Comparison of ENCODE assay signal across 2 cellular contexts in the genomic region with DNA sequence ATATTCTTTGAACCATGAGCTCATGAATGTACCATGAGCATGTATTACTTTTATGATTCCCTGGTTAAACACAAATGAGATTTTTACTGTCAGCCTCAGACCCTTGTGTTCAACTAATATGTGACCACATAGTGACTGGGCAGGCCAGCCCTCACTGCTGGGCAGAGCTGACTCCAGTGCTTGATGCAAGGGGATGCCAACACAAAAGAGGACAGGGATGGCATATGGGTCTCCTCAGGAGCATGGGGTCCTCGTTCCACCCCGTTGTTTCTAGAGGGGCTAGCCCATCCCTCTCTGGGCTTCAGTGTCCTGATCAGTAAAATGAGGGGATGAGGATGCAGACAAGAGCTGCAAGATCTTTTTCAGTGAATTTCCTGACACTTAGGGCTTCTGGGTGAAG.
TF ChIP-seq lines count a peak whose summit lies in the region.

No MANE protein-coding gene starts in this region.

TF ChIP-seq in SK-N-SH, 30 proteins besides CTCF, POLR2A, EP300 and RAD21 (continued from another document):
- TF ChIP-seq JUND (IDR thresholded peaks at IDR 0.05) (no peak), RXRA (IDR thresholded peaks at IDR 0.05; ENCODE audit: borderline replicate concordance, low read depth) (no peak), TEAD4 (IDR thresholded peaks at IDR 0.05; ENCODE audit: borderline replicate concordance, insufficient read depth) (no peak), PBX3 (IDR thresholded peaks at IDR 0.05) (no peak), GATA2 (CRISPR knock-in tag; IDR thresholded peaks at IDR 0.05) (no peak), MEF2A (IDR thresholded peaks at IDR 0.05; ENCODE audit: borderline replicate concordance, low read depth) (no peak)

TF ChIP-seq in SK-N-SH treated with all-trans-retinoic acid at 6 μM for 48 hours, 23 proteins besides CTCF, POLR2A, EP300 and RAD21 (continued from another document):
- TF ChIP-seq CREB5 (CRISPR knock-in tag; IDR thresholded peaks at IDR 0.05; ENCODE audit: low read depth) (no peak), ZFP3 (CRISPR knock-in tag; IDR thresholded peaks at IDR 0.05) (no peak), CSRNP3 (CRISPR knock-in tag; IDR thresholded peaks at IDR 0.05) (no peak), GLIS3 (CRISPR knock-in tag; IDR thresholded peaks at IDR 0.05) (no peak), ZNF70 (CRISPR knock-in tag; IDR thresholded peaks at IDR 0.05) (no peak), ZNF8 (CRISPR knock-in tag; IDR thresholded peaks at IDR 0.05) (no peak), ESRRG (CRISPR knock-in tag; IDR thresholded peaks at IDR 0.05) (no peak), OSR1 (CRISPR knock-in tag; IDR thresholded peaks at IDR 0.05) (no peak), PPARA (CRISPR knock-in tag; IDR thresholded peaks at IDR 0.05; ENCODE audit: borderline replicate concordance) (no peak), ZC3H10 (CRISPR knock-in tag; IDR thresholded peaks at IDR 0.05) (no peak)
- TF ChIP-seq, protein P1, sequence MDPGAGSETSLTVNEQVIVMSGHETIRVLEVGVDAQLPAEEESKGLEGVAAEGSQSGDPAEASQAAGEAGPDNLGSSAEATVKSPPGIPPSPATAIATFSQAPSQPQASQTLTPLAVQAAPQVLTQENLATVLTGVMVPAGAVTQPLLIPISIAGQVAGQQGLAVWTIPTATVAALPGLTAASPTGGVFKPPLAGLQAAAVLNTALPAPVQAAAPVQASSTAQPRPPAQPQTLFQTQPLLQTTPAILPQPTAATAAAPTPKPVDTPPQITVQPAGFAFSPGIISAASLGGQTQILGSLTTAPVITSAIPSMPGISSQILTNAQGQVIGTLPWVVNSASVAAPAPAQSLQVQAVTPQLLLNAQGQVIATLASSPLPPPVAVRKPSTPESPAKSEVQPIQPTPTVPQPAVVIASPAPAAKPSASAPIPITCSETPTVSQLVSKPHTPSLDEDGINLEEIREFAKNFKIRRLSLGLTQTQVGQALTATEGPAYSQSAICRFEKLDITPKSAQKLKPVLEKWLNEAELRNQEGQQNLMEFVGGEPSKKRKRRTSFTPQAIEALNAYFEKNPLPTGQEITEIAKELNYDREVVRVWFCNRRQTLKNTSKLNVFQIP (CRISPR knock-in tag; IDR thresholded peaks at IDR 0.05; ENCODE audit: borderline replicate concordance, low read depth), result no peak
